ENCODE assay signal across 8 cellular contexts in the genomic region with DNA sequence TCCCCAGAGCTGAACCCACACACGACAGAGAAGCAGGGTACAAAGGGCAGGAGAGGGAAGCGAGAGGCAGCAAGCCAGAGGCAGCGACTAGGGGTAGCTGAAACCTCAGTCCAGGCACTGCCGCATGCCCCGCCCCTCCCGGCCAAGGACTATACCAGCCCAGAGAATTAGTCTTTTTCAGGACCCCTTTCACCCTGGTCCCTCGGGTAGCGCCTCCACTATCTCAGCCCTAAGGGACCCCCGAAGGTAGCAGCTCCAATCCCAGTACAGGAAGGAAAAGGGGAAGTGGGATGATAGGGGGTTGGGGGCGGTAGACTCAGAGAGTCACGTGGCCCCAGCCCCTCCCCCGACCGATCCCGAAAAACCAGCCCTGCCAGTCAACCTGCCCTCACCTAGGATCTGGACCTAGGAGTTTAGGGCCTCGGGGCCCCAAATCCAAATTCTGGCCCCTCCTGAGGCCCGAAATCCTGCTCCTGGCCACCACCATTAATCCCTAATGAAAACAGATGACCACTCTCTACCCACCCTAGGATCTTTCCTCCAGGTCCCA. TPM values are rescaled to one million over a fixed set of nuclear protein-coding genes. Genes with fewer than 3 reads are reported as not detected.
A peak's percentile ranks its signal among the peaks of the same experiment; 100 is the strongest.
DNase-seq lines count a peak whose midpoint lies in the region; ATAC-seq and TF ChIP-seq lines count a peak whose summit lies in the region.

No MANE protein-coding gene starts in this region.

- intact Hi-C loops in CD4-positive, alpha-beta memory T cell (cut with micrococcal nuclease), result no loop called here
- intact Hi-C loops in testis (cut with DNase I; ENCODE audit: low total_unique reads), result no loop called here

- 19% methylated on average over 16 of the region's 16 CpGs; no CpG with 5 or more reads in 1 of the 2 donors for WGBS in testis, 2 donors

- peaks cover 13 to 53% of the 10 kb centered on the region in 2 donors for H3K36me3 Mint-ChIP-seq in CD4-positive, alpha-beta memory T cell

- H3K9me3 Mint-ChIP-seq in CD4-positive, alpha-beta memory T cell, result peaks cover 0 to 2% (median 0%) of the 10 kb centered on the region in 8 donors

- H3K4me3 Mint-ChIP-seq in CD4-positive, alpha-beta memory T cell, result peak overlapping the region; percentile 50 to 99 (median 60)

- H3K27ac Mint-ChIP-seq in CD4-positive, alpha-beta memory T cell, result peak overlapping the region; percentile 72 to 99 (median 88)

- no peak for DNase-seq in CD4-positive, alpha-beta memory T cell
- no peak for DNase-seq in Jurkat, Clone E6-1 (ENCODE audit: low read depth, low spot score)
- no peak for DNase-seq in brain microvascular endothelial cell
- peak; percentile 73 for DNase-seq in left lobe of liver (ENCODE audit: low spot score)
- peak; percentile 37 for DNase-seq in testis
- DNase-seq in NCI-H1436 (lab: John Stamatoyannopoulos, UW), result no peak
- DNase-seq in NK-92 treated with Interleukin-12 subunit alpha and Interleukin-12 subunit beta, amount 100 ng/mL, for 24 hours (lab: John Stamatoyannopoulos, UW), result no peak
- DNase-seq in COR-L47 (lab: John Stamatoyannopoulos, UW), result no peak

- in situ Hi-C loops in brain microvascular endothelial cell (cut with HindIII; ENCODE audit: low pct_ligation_motif_present, low sequenced_read_pairs), result no loop called here

- H3K27me3 ChIP-seq in CD4-positive, alpha-beta memory T cell (ENCODE audit: insufficient read depth, low read length), result no peaks in the 10 kb centered on the region
- H3K27me3 ChIP-seq in brain microvascular endothelial cell (replicated peaks) (no peaks in the 10 kb centered on the region), testis (no peaks in the 10 kb centered on the region)

- TF ChIP-seq CTCF in brain microvascular endothelial cell (IDR thresholded peaks at IDR 0.05; ENCODE audit: low read depth, low read length, missing control alignments) (no peak), testis (IDR thresholded peaks at IDR 0.05) (no peak)

- peaks cover 18 to 35% (median 26%) of the 10 kb centered on the region in 4 donors for H3K4me1 Mint-ChIP-seq in CD4-positive, alpha-beta memory T cell

- peak; percentile 41 for ATAC-seq in left lobe of liver

- no peak for TF ChIP-seq POLR2A in testis (IDR thresholded peaks at IDR 0.05)

- H3K27ac ChIP-seq in CD4-positive, alpha-beta memory T cell (ENCODE audit: low read depth, low read length), result peak overlapping the region; percentile 94
- H3K27ac ChIP-seq in brain microvascular endothelial cell, result peak overlapping the region; percentile 61
- H3K27ac ChIP-seq in testis, result peak overlapping the region; percentile 91 to 94

- H3K36me3 ChIP-seq in CD4-positive, alpha-beta memory T cell (ENCODE audit: insufficient read depth, low read length), result peaks cover 48% of the 10 kb centered on the region
- H3K36me3 ChIP-seq in brain microvascular endothelial cell (replicated peaks) (peaks cover 33% of the 10 kb centered on the region), testis (ENCODE audit: low read depth, missing control alignments) (no peaks in the 10 kb centered on the region)

- peaks cover 0 to 4% of the 10 kb centered on the region in 2 donors for H3K27me3 Mint-ChIP-seq in CD4-positive, alpha-beta memory T cell

- no peaks in the 10 kb centered on the region for H3K9me3 ChIP-seq in CD4-positive, alpha-beta memory T cell (ENCODE audit: control insufficient read depth in 1 of 2, low read length in 2 of 2)
- H3K9me3 ChIP-seq in testis, result no peaks in the 10 kb centered on the region

- no peak overlapping the region for H3K4me3 ChIP-seq in CD4-positive, alpha-beta memory T cell (ENCODE audit: low read length in 2 of 2)
- H3K4me3 ChIP-seq in Jurkat, Clone E6-1 (ENCODE audit: low read length), result peak overlapping the region; percentile 89
- peak overlapping the region; percentile 88 for H3K4me3 ChIP-seq in brain microvascular endothelial cell (ENCODE audit: low read depth, low read length)
- peak overlapping the region; percentile 71 to 90 for H3K4me3 ChIP-seq in testis

- H3K4me1 ChIP-seq in CD4-positive, alpha-beta memory T cell (ENCODE audit: insufficient read depth, low read length), result peaks cover 27% of the 10 kb centered on the region
- peaks cover 20% of the 10 kb centered on the region for H3K4me1 ChIP-seq in testis

- POLR2A ChIA-PET in CD4-positive, alpha-beta memory T cell (lab: Charles Lee; ENCODE audit: partially characterized antibody), result interaction anchor here (1.4 to 7.4 kb wide), 8 partner anchors 9 to 119 kb away, joined by 3 to 150 read pairs (median 89); a partner anchor contains a TSS

- CTCF ChIA-PET in CD4-positive, alpha-beta memory T cell (lab: Charles Lee; ENCODE audit: partially characterized antibody), result interaction anchor here (0.9 to 4.8 kb wide), 4 partner anchors 14 to 49 kb away, joined by 4 to 35 read pairs (median 4); a partner anchor contains a TSS

RNA-seq across cellular contexts. Expression of a gene that starts 1.3 kb away (rescaled TPM):
- total RNA-seq in CD4-positive, alpha-beta memory T cell, result 10 to 100 TPM; 66.8 to 67.9 TPM
- polyA plus RNA-seq in CD4-positive, alpha-beta memory T cell, result 10 to 100 TPM in 1 of 2 donors, 1 to 10 TPM in 1; 10.0 to 12.5 TPM
- 26.3 TPM for polyA plus RNA-seq in Jurkat, Clone E6-1 (2012; ENCODE audit: insufficient read depth, insufficient read length)
- total RNA-seq in left lobe of liver, result 19.7 TPM
- 10 to 100 TPM; 42.8 to 46.2 TPM for total RNA-seq in testis
- polyA plus RNA-seq in testis (ENCODE audit: insufficient read depth, low read depth, low replicate concordance), result 52.7 TPM

RNA-seq across cellular contexts. Expression of a gene that starts 8.1 kb away (rescaled TPM):
- total RNA-seq in CD4-positive, alpha-beta memory T cell, result 10 to 100 TPM; 43.6 to 45.5 TPM
- 10 to 100 TPM; 33.1 to 36.7 TPM for polyA plus RNA-seq in CD4-positive, alpha-beta memory T cell
- polyA plus RNA-seq in Jurkat, Clone E6-1 (2012; ENCODE audit: insufficient read depth, insufficient read length), result 218 TPM
- total RNA-seq in left lobe of liver, result 19.2 TPM
- 10 to 100 TPM; 45.5 to 56.2 TPM for total RNA-seq in testis
- polyA plus RNA-seq in testis (ENCODE audit: insufficient read depth, low read depth, low replicate concordance), result 123 TPM

RNA-seq across cellular contexts. Expression of a gene that starts 8.4 kb away (rescaled TPM):
- 10 to 100 TPM; 60.8 to 66.1 TPM for total RNA-seq in CD4-positive, alpha-beta memory T cell
- 10 to 100 TPM; 65.8 to 88.9 TPM for polyA plus RNA-seq in CD4-positive, alpha-beta memory T cell
- 117 TPM for polyA plus RNA-seq in Jurkat, Clone E6-1 (2012; ENCODE audit: insufficient read depth, insufficient read length)
- total RNA-seq in left lobe of liver, result 17.8 TPM
- 10 to 100 TPM; 63.2 to 71.2 TPM for total RNA-seq in testis
- 61.6 TPM for polyA plus RNA-seq in testis (ENCODE audit: insufficient read depth, low read depth, low replicate concordance)

RNA-seq across cellular contexts. Expression of a gene that starts 16.4 kb away (rescaled TPM):
- 100 to 1,000 TPM; 240 to 248 TPM for total RNA-seq in CD4-positive, alpha-beta memory T cell
- 100 to 1,000 TPM; 277 to 370 TPM for polyA plus RNA-seq in CD4-positive, alpha-beta memory T cell
- polyA plus RNA-seq in Jurkat, Clone E6-1 (2012; ENCODE audit: insufficient read depth, insufficient read length), result 12.3 TPM
- total RNA-seq in left lobe of liver, result 107 TPM
- total RNA-seq in testis, result 100 to 1,000 TPM in 1 of 2 donors, 10 to 100 TPM in 1; 76.5 to 128 TPM
- polyA plus RNA-seq in testis (ENCODE audit: insufficient read depth, low read depth, low replicate concordance), result 34.6 TPM

RNA-seq across cellular contexts. Expression of a gene that starts 20.1 kb away (rescaled TPM):
- 10 to 100 TPM; 28.6 to 28.7 TPM for total RNA-seq in CD4-positive, alpha-beta memory T cell
- 10 to 100 TPM; 15.3 to 18.4 TPM for polyA plus RNA-seq in CD4-positive, alpha-beta memory T cell
- polyA plus RNA-seq in Jurkat, Clone E6-1 (2012; ENCODE audit: insufficient read depth, insufficient read length), result 11.4 TPM
- total RNA-seq in left lobe of liver, result 7.7 TPM
- 10 to 100 TPM; 13.4 to 17.1 TPM for total RNA-seq in testis
- polyA plus RNA-seq in testis (ENCODE audit: insufficient read depth, low read depth, low replicate concordance), result 15.2 TPM

Comparison
In these comparisons a context has a peak if more than half of its experiments do, and no peak if none do; other contexts are left out.
1. DNase-seq: peak in left lobe of liver (single experiment) and testis (single experiment); none in CD4-positive, alpha-beta memory T cell (0 of 5), Jurkat, Clone E6-1 (single experiment), brain microvascular endothelial cell (single experiment), NCI-H1436 (single experiment), NK-92 treated with Interleukin-12 subunit alpha and Interleukin-12 subunit beta, amount 100 ng/mL, for 24 hours (single experiment) and COR-L47 (single experiment).
2. H3K4me3 ChIP-seq: peak in Jurkat, Clone E6-1 (single experiment), brain microvascular endothelial cell (single experiment) and testis (2 of 2); none in CD4-positive, alpha-beta memory T cell (0 of 2).
3. Peak in every context shown above with its lines, with median percentiles within 50 percentile points of each other: H3K27ac ChIP-seq.